Comparison of ENCODE assay signal across 7 cellular contexts in the genomic region with DNA sequence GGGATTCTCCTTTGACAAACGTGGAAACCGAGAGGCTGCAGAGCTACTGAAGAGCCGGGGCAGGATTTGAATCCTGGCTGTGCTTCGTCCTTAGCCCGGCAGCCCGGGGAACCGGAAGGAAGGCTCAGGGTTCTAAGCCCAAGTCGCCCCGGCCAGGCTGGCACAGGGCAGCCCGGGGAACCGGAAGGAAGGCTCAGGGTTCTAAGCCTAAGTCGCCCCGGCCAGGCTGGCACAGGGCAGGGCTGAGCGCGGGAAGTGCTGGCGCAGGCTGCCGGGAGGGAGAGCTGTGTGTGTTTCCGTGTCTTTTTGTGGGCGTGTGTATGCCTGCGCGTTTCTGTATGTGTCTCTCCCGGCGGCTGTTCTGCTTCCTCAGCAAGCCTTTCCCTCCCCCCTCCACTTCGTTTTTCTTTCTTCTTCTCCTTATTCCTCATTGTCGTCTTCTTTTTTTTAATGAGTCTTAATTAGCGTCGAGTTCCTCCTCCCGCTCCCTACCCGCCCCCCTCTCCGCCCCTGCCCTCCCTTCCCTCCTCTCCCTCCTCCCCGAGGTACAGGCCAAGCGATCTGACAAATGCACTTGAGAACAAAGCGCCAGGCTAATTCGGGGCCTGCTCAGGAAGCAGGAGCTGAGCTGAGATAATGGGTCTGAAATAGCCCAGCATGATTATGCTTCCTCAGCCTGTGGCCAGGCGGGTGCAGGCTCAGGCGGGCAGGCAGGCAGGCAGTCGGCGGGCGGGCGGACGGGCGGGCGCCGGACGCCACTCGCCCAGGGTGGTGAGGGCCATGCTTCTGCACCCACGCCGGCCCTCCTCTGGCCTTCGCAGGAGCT.
DNase-seq lines count a peak whose midpoint lies in the region; ATAC-seq, FAIRE-seq and TF ChIP-seq lines count a peak whose summit lies in the region.

No MANE protein-coding gene starts in this region.

- TF ChIP-seq CTCF in mammary epithelial cell (conservative IDR thresholded peaks at IDR 0.05 in 1 of 2, IDR thresholded peaks at IDR 0.05 in 1 of 2; ENCODE audit: extremely low read depth in 1 of 2, insufficient read depth in 1 of 2, low read depth in 1 of 2, low read length in 2 of 2): no peak
- TF ChIP-seq CTCF in D721Med (IDR thresholded peaks at IDR 0.05; ENCODE audit: insufficient read depth, missing control alignments): no peak

- H3K4me3 ChIP-seq in mammary epithelial cell (replicated peaks in 1 of 3; ENCODE audit: insufficient read depth in 1 of 3, low read depth in 2 of 3, low read length in 3 of 3) (no peak overlapping the region), skeletal muscle satellite cell (ENCODE audit: low read length) (no peak overlapping the region)

- H2AFZ ChIP-seq in mammary epithelial cell (ENCODE audit: low read depth, low read length): peak overlapping the region; percentile 57

- in situ Hi-C loops in mammary epithelial cell (cut with MboI; ENCODE audit: low sequenced_read_pairs in 2 of 2): no loop called here

- H3K4me1 ChIP-seq in mammary epithelial cell (ENCODE audit: insufficient read depth, low read length) (peaks cover 18% of the 10 kb centered on the region), skeletal muscle satellite cell (ENCODE audit: control insufficient read depth, insufficient read depth, low read length) (peaks cover 16% of the 10 kb centered on the region)

- dilution Hi-C loops in mammary epithelial cell (cut with HindIII; ENCODE audit: low sequenced_read_pairs): no loop called here

- H3K36me3 ChIP-seq in mammary epithelial cell (ENCODE audit: insufficient read depth, low read length): no peaks in the 10 kb centered on the region
- H3K36me3 ChIP-seq in skeletal muscle satellite cell (ENCODE audit: insufficient read depth, low read length): no peaks in the 10 kb centered on the region

- H3K27me3 ChIP-seq in mammary epithelial cell (ENCODE audit: insufficient read depth, low read length) (no peaks in the 10 kb centered on the region), skeletal muscle satellite cell (ENCODE audit: control insufficient read depth, insufficient read depth, low read length) (peaks cover 19% of the 10 kb centered on the region)

- DNase-seq in OCI-M1 (lab: John Stamatoyannopoulos, UW) (peak; percentile 36), mammary epithelial cell (peak; percentile 33), iPS-NIHi7 (ENCODE audit: extremely low spot score) (peak; percentile 42), D721Med (ENCODE audit: insufficient read length, low spot score) (no peak)

- 34% methylated on average over 14 of the region's 49 CpGs for WGBS in mammary epithelial cell (ENCODE audit: low coverage, missing lambda C conversion rate)

- no peaks in the 10 kb centered on the region for H4K20me1 ChIP-seq in mammary epithelial cell (ENCODE audit: insufficient read depth, low read length)

- intact Hi-C loops in mammary epithelial cell (cut with micrococcal nuclease): loop anchor here (1.0 to 5.0 kb wide), 4 partner anchors 43 to 133 kb away; no protein-coding TSS in a partner anchor

- H3K9me3 ChIP-seq in mammary epithelial cell (replicated peaks; ENCODE audit: insufficient read depth, low read length) (no peaks in the 10 kb centered on the region), skeletal muscle satellite cell (replicated peaks; ENCODE audit: low read length) (no peaks in the 10 kb centered on the region)

- no peak for FAIRE-seq in D721Med (lab: Jason Lieb, UNC)

- BruUV-seq in mammary epithelial cell (replicated peaks; lab: Mats Ljungman, UMichigan): no TSS peak

- CTCF ChIA-PET in mammary epithelial cell (lab: Charles Lee; ENCODE audit: low non-redundant PET): no interaction called here

- H3K27ac ChIP-seq in mammary epithelial cell (ENCODE audit: insufficient read depth, low read depth, low read length): peak overlapping the region; percentile 37

- H3K9ac ChIP-seq in mammary epithelial cell (ENCODE audit: insufficient read depth, low read length) (no peak overlapping the region), skeletal muscle satellite cell (ENCODE audit: low read depth, low read length) (peak overlapping the region; percentile 38)

- peak overlapping the region; percentile 35 for H3K4me2 ChIP-seq in mammary epithelial cell (ENCODE audit: insufficient read depth, low read depth, low read length)
- peak overlapping the region; percentile 50 for H3K4me2 ChIP-seq in skeletal muscle satellite cell (ENCODE audit: low read length)

- no peaks in the 10 kb centered on the region for H3K79me2 ChIP-seq in mammary epithelial cell (ENCODE audit: insufficient read depth, low read length)

- ATAC-seq in HG02588 (IDR thresholded peaks at IDR 0.05; ENCODE audit: unreplicated experiment) (peak; percentile 58), GM19324 (IDR thresholded peaks at IDR 0.05; ENCODE audit: low FRiP score, unreplicated experiment) (no peak)
